Comparison of ENCODE assay signal across 1 cellular context in the genomic region with DNA sequence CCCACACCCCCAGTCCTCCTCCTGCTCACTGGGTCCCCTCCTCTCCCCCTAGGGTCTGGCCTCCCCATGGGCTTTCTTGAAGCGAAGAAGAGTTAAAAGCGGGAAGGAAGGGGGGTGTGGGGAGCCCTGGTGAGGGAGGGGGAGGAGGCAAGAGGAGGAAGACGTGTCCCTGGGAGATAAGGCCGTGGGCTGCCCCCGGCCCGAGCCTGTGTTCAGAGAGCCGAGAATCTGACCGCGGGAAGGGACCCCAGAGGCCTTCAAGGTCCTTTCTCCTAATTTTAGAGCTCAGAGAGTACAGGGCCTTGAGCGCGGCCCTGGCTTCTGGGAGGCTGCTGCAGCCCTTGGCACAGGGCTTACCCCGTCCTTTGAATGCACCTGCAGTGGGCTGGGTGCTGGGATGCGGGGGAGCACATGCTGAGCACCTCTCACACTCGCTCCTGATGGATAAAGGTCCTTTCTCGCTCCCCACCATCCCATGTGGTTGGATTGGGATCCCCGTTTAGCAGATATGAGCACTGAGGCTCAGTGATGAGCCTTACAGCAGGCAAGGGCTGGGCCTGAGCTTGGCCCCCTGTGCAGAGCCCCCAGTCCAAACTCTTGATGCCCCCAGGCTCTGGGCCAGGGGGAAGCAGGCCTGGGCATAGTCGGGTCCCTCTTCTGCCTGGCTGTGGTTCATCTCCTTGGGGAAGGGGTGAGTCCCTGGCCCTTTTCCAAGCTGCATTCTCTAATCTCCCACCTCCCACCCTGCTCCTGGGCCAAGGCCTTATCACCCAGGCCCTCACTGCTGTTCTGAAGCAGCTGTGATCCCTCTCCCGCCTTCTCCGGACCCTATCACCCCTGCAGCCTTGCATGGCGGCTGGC.
TF ChIP-seq lines count a peak whose summit lies in the region.

No MANE protein-coding gene starts in this region.

TF ChIP-seq in H1, 55 proteins besides CTCF, POLR2A, EP300 and RAD21:
- no peak for TF ChIP-seq YY1 (IDR thresholded peaks at IDR 0.05; ENCODE audit: low read depth, low read length)
- TF ChIP-seq RFX5 (IDR thresholded peaks at IDR 0.05; ENCODE audit: borderline replicate concordance, low read depth, low read length): no peak
- TF ChIP-seq FOSL1 (IDR thresholded peaks at IDR 0.05; ENCODE audit: insufficient read depth, low read depth, low read length): no peak
- TF ChIP-seq SP1 (IDR thresholded peaks at IDR 0.05; ENCODE audit: low read depth, low read length): no peak
- no peak for TF ChIP-seq TBP (IDR thresholded peaks at IDR 0.05; ENCODE audit: low read depth, low read length)
- no peak for TF ChIP-seq CEBPB (IDR thresholded peaks at IDR 0.05; ENCODE audit: low read depth, low read length)
